In the genomic region with DNA sequence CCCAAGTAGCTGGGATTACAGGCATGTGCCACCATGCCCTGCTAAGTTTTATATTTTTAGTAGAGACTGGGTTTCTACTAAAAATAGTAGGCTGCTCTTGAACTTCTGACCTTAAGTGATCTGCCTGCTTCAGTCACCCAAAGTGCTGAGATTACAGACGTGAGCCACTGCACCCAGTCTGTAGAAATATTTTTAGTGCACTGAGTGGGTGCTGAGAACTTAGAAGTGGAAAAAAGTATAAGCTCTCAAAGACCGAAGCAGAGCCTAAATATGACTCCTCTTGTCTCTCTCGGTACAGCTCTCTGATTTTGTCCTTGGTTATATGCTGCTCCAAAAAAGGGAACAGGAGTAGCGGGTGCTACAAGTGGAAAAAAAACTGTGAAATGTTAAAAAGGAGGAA, we compare ENCODE assay signal across 25 cellular contexts.
"Had no signal": no experiment of that assay in that cellular context is flagged by ENCODE, and none has a peak within 500 bp of the region (broad histone marks: within the 10 kb centered on the region; RNA-seq: fewer than 3 reads in every experiment).

No MANE protein-coding gene starts in this region.

- H3K27ac ChIP-seq: body of pancreas, hepatocyte, left lung, neutrophil, ovary, prostate gland, spleen, thoracic aorta, vagina had no signal

- H3K27me3 ChIP-seq: body of pancreas, hepatocyte, left lung, neutrophil, ovary, spleen, vagina had no signal

- H3K4me1 ChIP-seq: body of pancreas, left lung, prostate gland, spleen, vagina had no signal

- H3K9me3 ChIP-seq: body of pancreas, neutrophil, ovary, prostate gland, thoracic aorta, vagina had no signal

- H3K36me3 ChIP-seq: left lung, neutrophil, ovary, prostate gland, spleen, thoracic aorta, vagina had no signal

- DNase-seq: activated gamma-delta T cell treated with Interleukin-2 at 50 U/mL for 16 hours; activated T-cell treated with anti-CD3 and anti-CD28 coated beads, Interleukin-2, amount 50 U/mL, for 1 hour; anterior cingulate cortex; body of pancreas; caudate nucleus; dermis blood vessel endothelial cell; effector memory CD8-positive, alpha-beta T cell; glutamatergic neuron; immature natural killer cell; kidney glomerular epithelial cell; left lung; mammary epithelial cell; midbrain; ovary; spleen; stimulated activated CD4-positive, alpha-beta T cell treated with anti-CD3 and anti-CD28 coated beads, Interleukin-4, amount 100 ng/mL, for 24 hours; stimulated activated naive CD4-positive, alpha-beta T cell treated with Interleukin-2 at 50 U/mL for 16 hours had no signal

- ATAC-seq: body of pancreas; effector memory CD8-positive, alpha-beta T cell; esophagus mucosa; left lung; natural killer cell treated with Interleukin-12 subunit alpha and Interleukin-12 subunit beta and Interleukin-15 and Interleukin-18, amount 100 ng/mL, for 72 hours; WTC11 had no signal

- H3K4me3 ChIP-seq: body of pancreas, hepatocyte, left lung, ovary, prostate gland, spleen, thoracic aorta, vagina had no signal
